In genomic region chr20:17952692-17953684, GRCh38 we compare ENCODE assay signal across 1 cellular context.
TF ChIP-seq lines count a peak whose summit lies in the region.

No MANE protein-coding gene starts in this region.

TF ChIP-seq in GM12878, 131 proteins besides CTCF, POLR2A, EP300 and RAD21:
- TF ChIP-seq CHD1 (IDR thresholded peaks at IDR 0.05; ENCODE audit: low read depth, low read length): no peak
- peak; percentile 29; the same call in 1 of the 2 replicates for TF ChIP-seq SPI1 (IDR thresholded peaks at IDR 0.05; ENCODE audit: borderline replicate concordance, insufficient read depth, low read depth, low read length)
